ENCODE assay signal across 31 cellular contexts in the genomic region with DNA sequence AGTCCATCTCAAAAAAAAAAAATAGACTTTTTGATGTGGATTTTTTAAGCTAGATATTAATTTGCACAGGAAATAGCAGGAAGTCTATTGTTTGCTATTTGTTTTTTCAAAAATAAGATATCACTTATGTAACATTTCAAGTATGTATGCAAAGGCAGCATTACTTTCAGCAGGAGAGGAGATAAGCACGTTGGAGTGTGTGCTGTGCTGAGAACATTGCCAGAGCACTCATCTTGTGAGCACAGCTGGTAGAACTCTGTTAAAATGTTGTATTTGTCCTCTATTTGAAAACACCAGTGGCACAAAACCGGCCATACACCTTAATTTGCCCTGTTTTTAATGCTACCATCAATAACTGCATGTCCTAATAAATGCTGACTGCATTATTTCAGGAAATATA.
"Had no signal": no experiment of that assay in that cellular context is flagged by ENCODE, and none has a peak within 500 bp of the region (broad histone marks: within the 10 kb centered on the region; RNA-seq: fewer than 3 reads in every experiment).

No MANE protein-coding gene starts in this region.

- FAIRE-seq: endometrium, frontal cortex, small intestine had no signal

- ATAC-seq: activated CD4-positive, CD25-positive, alpha-beta regulatory T cell treated with anti-CD3 and anti-CD28 coated beads, Interleukin-2, amount 50 U/mL, for 24 hours; body of pancreas; left lobe of liver; natural killer cell; stimulated activated memory B cell treated with anti-CD40 and anti-IgM and Interleukin-4, amounts not matched to agents 10 μg/mL and 1 μg/mL and 100 μg/mL, for 72 hours; stimulated activated naive CD8-positive, alpha-beta T cell treated with anti-CD3 and anti-CD28 coated beads, Interleukin-15, amount 100 ng/mL, for 72 hours had no signal

- H3K4me1 ChIP-seq: adrenal gland, body of pancreas, colonic mucosa, esophagus squamous epithelium, sigmoid colon, vagina had no signal

- H3K27ac ChIP-seq: adrenal gland, body of pancreas, colonic mucosa, epithelial cell of prostate, esophagus squamous epithelium, sigmoid colon, vagina, WERI-Rb-1 had no signal

- H3K9me3 ChIP-seq: adrenal gland, body of pancreas, colonic mucosa, esophagus squamous epithelium, sigmoid colon, vagina had no signal

- DNase-seq: activated CD4-positive, alpha-beta T cell treated with anti-CD3 and anti-CD28 coated beads for 48 hours; activated CD4-positive, alpha-beta T cell treated with anti-CD3 and anti-CD28 coated beads, Interleukin-2, amount 50 U/mL, for 48 hours; activated CD8-positive, alpha-beta memory T cell treated with anti-CD3 and anti-CD28 coated beads for 24 hours; activated effector memory CD4-positive, alpha-beta T cell treated with Interleukin-2 at 50 U/mL for 16 hours; activated naive CD4-positive, alpha-beta T cell treated with anti-CD3 and anti-CD28 coated beads for 36 hours; activated naive CD8-positive, alpha-beta T cell treated with anti-CD3 and anti-CD28 coated beads for 36 hours; adrenal gland; aorta; body of pancreas; colonic mucosa; effector CD8-positive, alpha-beta T cell; esophagus squamous epithelium; kidney glomerular epithelial cell; mesendoderm; natural killer cell; sigmoid colon; small intestine; stimulated activated CD4-positive, alpha-beta T cell treated with anti-CD3 and anti-CD28 coated beads, Interleukin-1b, Interleukin-23, amount 100 ng/mL, for 48 hours; stimulated activated CD4-positive, alpha-beta T cell treated with anti-CD3 and anti-CD28 coated beads, Interleukin-4, amount 100 ng/mL, for 4 hours; stimulated activated CD8-positive, alpha-beta memory T cell treated with anti-CD3 and anti-CD28 coated beads, Interleukin-4, amount 100 ng/mL, for 48 hours; stimulated activated naive CD8-positive, alpha-beta T cell treated with anti-CD3 and anti-CD28 coated beads, Interleukin-15, amount 100 ng/mL, for 72 hours; substantia nigra; WERI-Rb-1 had no signal

- H3K4me3 ChIP-seq: adrenal gland, body of pancreas, colonic mucosa, esophagus squamous epithelium, lung, sigmoid colon, vagina had no signal
